Comparison of ENCODE assay signal across 9 cellular contexts in genomic region chr3:143348486-143349327, GRCh38.
A peak's percentile ranks its signal among the peaks of the same experiment; 100 is the strongest.
DNase-seq lines count a peak whose midpoint lies in the region; ATAC-seq and TF ChIP-seq lines count a peak whose summit lies in the region.
"Had no signal": no experiment of that assay in that cellular context is flagged by ENCODE, and none has a peak within 500 bp of the region (broad histone marks: within the 10 kb centered on the region; RNA-seq: fewer than 3 reads in every experiment).

No MANE protein-coding gene starts in this region.

- ATAC-seq in activated naive CD8-positive, alpha-beta T cell treated with anti-CD3 and anti-CD28 coated beads, Interleukin-2, amount 50 U/mL, for 24 hours = no peak
- ATAC-seq in stimulated activated naive CD8-positive, alpha-beta T cell treated with anti-CD3 and anti-CD28 coated beads, Interleukin-15, amount 100 ng/mL, for 72 hours = peak; percentile 37
- ATAC-seq in GM21367 (IDR thresholded peaks at IDR 0.05; ENCODE audit: unreplicated experiment) = no peak

- TF ChIP-seq CTCF in astrocyte of the spinal cord (IDR thresholded peaks at IDR 0.05; ENCODE audit: low read depth, low read length) = peak; percentile 29

- H3K27me3 Mint-ChIP-seq in activated naive CD8-positive, alpha-beta T cell = no peaks in the 10 kb centered on the region
- no peaks in the 10 kb centered on the region for H3K27me3 Mint-ChIP-seq in activated naive CD8-positive, alpha-beta T cell treated with anti-CD3 and anti-CD28 coated beads, Interleukin-2, amount 50 U/mL, for 24 hours
- no peaks in the 10 kb centered on the region for H3K27me3 Mint-ChIP-seq in stimulated activated naive CD8-positive, alpha-beta T cell treated with anti-CD3 and anti-CD28 coated beads, Interleukin-15, amount 100 ng/mL, for 72 hours

- in situ Hi-C loops in astrocyte of the spinal cord (cut with HindIII; ENCODE audit: low sequenced_read_pairs) = no loop called here

- no peak for DNase-seq in activated naive CD8-positive, alpha-beta T cell treated with anti-CD3 and anti-CD28 coated beads, Interleukin-2, amount 50 U/mL, for 24 hours
- DNase-seq in Kasumi-1 (lab: John Stamatoyannopoulos, UW) (peak; percentile 61 to 74), astrocyte of the spinal cord (ENCODE audit: low read depth, low spot score) (no peak), activated gamma-delta T cell (lab: John Stamatoyannopoulos, UW) (no peak), MV-4-11 (lab: John Stamatoyannopoulos, UW) (no peak)
- DNase-seq in stimulated activated naive CD8-positive, alpha-beta T cell treated with anti-CD3 and anti-CD28 coated beads, Interleukin-15, amount 100 ng/mL, for 72 hours = peak in 1 of 2 donors; percentile 4
- DNase-seq: NCI-H446 treated with DMSO at 0.1 percent for 48 hours had no signal

- no peaks in the 10 kb centered on the region for H3K9me3 Mint-ChIP-seq in activated naive CD8-positive, alpha-beta T cell (ENCODE audit: low read depth)
- no peaks in the 10 kb centered on the region for H3K9me3 Mint-ChIP-seq in activated naive CD8-positive, alpha-beta T cell treated with anti-CD3 and anti-CD28 coated beads, Interleukin-2, amount 50 U/mL, for 24 hours
- H3K9me3 Mint-ChIP-seq in stimulated activated naive CD8-positive, alpha-beta T cell treated with anti-CD3 and anti-CD28 coated beads, Interleukin-15, amount 100 ng/mL, for 72 hours = peaks cover 0 to 8% of the 10 kb centered on the region in 2 donors

- H3K4me3 ChIP-seq in astrocyte of the spinal cord (ENCODE audit: low read depth, low read length) = no peak overlapping the region

- no peak overlapping the region for H3K27ac Mint-ChIP-seq in activated naive CD8-positive, alpha-beta T cell
- H3K27ac Mint-ChIP-seq in activated naive CD8-positive, alpha-beta T cell treated with anti-CD3 and anti-CD28 coated beads, Interleukin-2, amount 50 U/mL, for 24 hours = no peak overlapping the region
- H3K27ac Mint-ChIP-seq in stimulated activated naive CD8-positive, alpha-beta T cell treated with anti-CD3 and anti-CD28 coated beads, Interleukin-15, amount 100 ng/mL, for 72 hours = peak overlapping the region in 1 of 2 donors; percentile 62

- H3K4me3 Mint-ChIP-seq in activated naive CD8-positive, alpha-beta T cell = peak overlapping the region; percentile 44
- no peak overlapping the region for H3K4me3 Mint-ChIP-seq in activated naive CD8-positive, alpha-beta T cell treated with anti-CD3 and anti-CD28 coated beads, Interleukin-2, amount 50 U/mL, for 24 hours
- H3K4me3 Mint-ChIP-seq in stimulated activated naive CD8-positive, alpha-beta T cell treated with anti-CD3 and anti-CD28 coated beads, Interleukin-15, amount 100 ng/mL, for 72 hours = no peak overlapping the region

- peaks cover 41% of the 10 kb centered on the region for H3K4me1 Mint-ChIP-seq in activated naive CD8-positive, alpha-beta T cell (ENCODE audit: low read depth)
- H3K4me1 Mint-ChIP-seq in activated naive CD8-positive, alpha-beta T cell treated with anti-CD3 and anti-CD28 coated beads, Interleukin-2, amount 50 U/mL, for 24 hours = peaks cover 39% of the 10 kb centered on the region
- H3K4me1 Mint-ChIP-seq in stimulated activated naive CD8-positive, alpha-beta T cell treated with anti-CD3 and anti-CD28 coated beads, Interleukin-15, amount 100 ng/mL, for 72 hours = peaks cover 21% of the 10 kb centered on the region

- peaks cover 9% of the 10 kb centered on the region for H3K36me3 Mint-ChIP-seq in activated naive CD8-positive, alpha-beta T cell
- H3K36me3 Mint-ChIP-seq in activated naive CD8-positive, alpha-beta T cell treated with anti-CD3 and anti-CD28 coated beads, Interleukin-2, amount 50 U/mL, for 24 hours (ENCODE audit: low read depth) = no peaks in the 10 kb centered on the region

Comparison
In these comparisons a context has a peak if more than half of its experiments do, and no peak if none do; other contexts are left out.
1. DNase-seq: peak in Kasumi-1 (2 of 2); none in activated naive CD8-positive, alpha-beta T cell treated with anti-CD3 and anti-CD28 coated beads, Interleukin-2, amount 50 U/mL, for 24 hours (single experiment), astrocyte of the spinal cord (single experiment), activated gamma-delta T cell (single experiment) and MV-4-11 (single experiment).